In the genomic region with DNA sequence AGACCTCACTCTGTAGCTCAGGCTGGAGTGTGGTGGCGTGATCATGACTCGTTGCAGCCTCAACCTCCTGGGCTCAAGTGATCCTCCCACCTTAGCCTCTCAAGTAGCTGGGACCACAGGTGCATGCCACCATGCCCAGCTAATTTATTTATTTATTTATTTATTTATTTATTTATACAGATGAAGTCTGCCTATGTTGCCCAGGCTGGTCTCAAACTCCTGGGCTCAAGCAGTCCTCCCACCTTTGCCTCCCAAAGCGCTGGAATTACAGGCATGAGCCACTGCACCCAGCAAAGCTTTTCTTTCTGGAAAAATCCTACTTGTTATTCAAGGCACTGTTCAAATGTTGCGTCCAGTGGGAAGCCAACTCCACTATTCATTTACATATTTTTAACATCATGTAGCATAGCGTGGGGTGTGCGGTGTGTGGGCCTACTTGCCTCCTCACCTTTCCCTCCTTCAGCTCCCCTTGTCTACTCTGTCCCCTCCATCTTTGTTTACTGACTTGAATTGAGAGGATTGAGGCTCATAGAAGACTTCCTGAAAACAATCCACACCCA, we compare ENCODE assay signal across 20 cellular contexts. TPM values are rescaled to one million over a fixed set of nuclear protein-coding genes. Genes with fewer than 3 reads are reported as not detected.
DNase-seq lines count a peak whose midpoint lies in the region; ATAC-seq and TF ChIP-seq lines count a peak whose summit lies in the region.
"Had no signal": no experiment of that assay in that cellular context is flagged by ENCODE, and none has a peak within 500 bp of the region (broad histone marks: within the 10 kb centered on the region; RNA-seq: fewer than 3 reads in every experiment).

No MANE protein-coding gene starts in this region.

- peaks cover 4 to 6% (median 5%) of the 10 kb centered on the region in 11 experiments; a peak in 19 of 22 replicates for H3K27me3 ChIP-seq in BLaER1 treated with 17β-estradiol and CSF1 and Interleukin-3, amounts not matched to agents 10 nM and 100 nM
- H3K27me3 ChIP-seq in ascending aorta = no peaks in the 10 kb centered on the region
- H3K27me3 ChIP-seq in lower lobe of right lung (ENCODE audit: low read depth) = no peaks in the 10 kb centered on the region
- no peaks in the 10 kb centered on the region for H3K27me3 ChIP-seq in breast epithelium
- H3K27me3 ChIP-seq: heart right ventricle had no signal

- peak overlapping the region in 5 of 11 experiments; percentile 23 to 91 (median 48); a peak in 8 of 22 replicates for H3K27ac ChIP-seq in BLaER1 treated with 17β-estradiol and CSF1 and Interleukin-3, amounts not matched to agents 10 nM and 100 nM
- H3K27ac ChIP-seq in ascending aorta (peak overlapping the region; percentile 37 to 89), lower lobe of right lung (peak overlapping the region; percentile 47), temporal lobe (ENCODE audit: low read depth, low read length) (peak overlapping the region; percentile 64), breast epithelium (no peak overlapping the region)
- H3K27ac ChIP-seq: VCaP had no signal

- intact Hi-C loops in ascending aorta (cut with DNase I) = loop anchor here (10.0 kb wide), 1 partner anchor 1085 kb away; a partner anchor contains a TSS
- intact Hi-C loops in lower lobe of right lung (cut with DNase I) = loop anchor here (10.0 kb wide), 1 partner anchor 195 kb away; no protein-coding TSS in a partner anchor
- intact Hi-C loops in breast epithelium (cut with DNase I; ENCODE audit: low total_unique reads) = no loop called here

- no peak for TF ChIP-seq CTCF in ascending aorta (IDR thresholded peaks at IDR 0.05)
- no peak for TF ChIP-seq CTCF in lower lobe of right lung (IDR thresholded peaks at IDR 0.05)
- no peak for TF ChIP-seq CTCF in breast epithelium (IDR thresholded peaks at IDR 0.05)

- no peak for ATAC-seq in lower lobe of right lung
- ATAC-seq: SK-N-SH treated with all-trans-retinoic acid at 6 μM for 48 hours had no signal

- H3K4me1 ChIP-seq in BLaER1 treated with 17β-estradiol and CSF1 and Interleukin-3, amounts not matched to agents 10 nM and 100 nM = peaks cover 16 to 76% (median 33%) of the 10 kb centered on the region in 10 experiments
- peaks cover 10 to 25% of the 10 kb centered on the region in 2 donors for H3K4me1 ChIP-seq in ascending aorta
- peaks cover 38% of the 10 kb centered on the region for H3K4me1 ChIP-seq in lower lobe of right lung
- no peaks in the 10 kb centered on the region for H3K4me1 ChIP-seq in breast epithelium

- no peaks in the 10 kb centered on the region for H3K36me3 ChIP-seq in BLaER1 treated with 17β-estradiol and CSF1 and Interleukin-3, amounts not matched to agents 10 nM and 100 nM
- H3K36me3 ChIP-seq in ascending aorta (no peaks in the 10 kb centered on the region), lower lobe of right lung (no peaks in the 10 kb centered on the region), breast epithelium (no peaks in the 10 kb centered on the region)
- H3K36me3 ChIP-seq: heart right ventricle had no signal

- H3K4me3 ChIP-seq in BLaER1 treated with 17β-estradiol and CSF1 and Interleukin-3, amounts not matched to agents 10 nM and 100 nM = no peak overlapping the region
- H3K4me3 ChIP-seq in ascending aorta (no peak overlapping the region), lower lobe of right lung (no peak overlapping the region), breast epithelium (no peak overlapping the region)
- H3K4me3 ChIP-seq: heart right ventricle had no signal

- H3K9ac ChIP-seq in BLaER1 treated with 17β-estradiol and CSF1 and Interleukin-3, amounts not matched to agents 10 nM and 100 nM = peak overlapping the region in 3 of 11 experiments; percentile 43 to 64 (median 55); a peak in 5 of 22 replicates

- DNase-seq in ascending aorta (ENCODE audit: low spot score in 2 of 2) (peak in 1 of 2 donors; percentile 65), lower lobe of right lung (no peak), DMS 273 (lab: John Stamatoyannopoulos, UW; ENCODE audit: unreplicated experiment) (no peak), amniotic stem cell (lab: John Stamatoyannopoulos, UW) (no peak), breast epithelium (ENCODE audit: low spot score in 2 of 2) (no peak)
- no peak for DNase-seq in activated CD4-positive, alpha-beta T cell treated with anti-CD3 and anti-CD28 coated beads for 48 hours
- DNase-seq: activated CD4-positive, alpha-beta T cell treated with anti-CD3 and anti-CD28 coated beads, Interleukin-2, amount 50 U/mL, for 1 hour; aorta; DMS 273 treated with DMSO at 0.1 percent for 48 hours; left cardiac atrium; natural killer cell; NCI-H1436; NCI-H2107; retina; stimulated activated naive CD4-positive, alpha-beta T cell treated with Interleukin-2 at 50 U/mL for 16 hours had no signal

- no peak for TF ChIP-seq POLR2A in breast epithelium (IDR thresholded peaks at IDR 0.05)

- peak overlapping the region; percentile 11 to 83 (median 62); a peak in 19 of 22 replicates for H3K4me2 ChIP-seq in BLaER1 treated with 17β-estradiol and CSF1 and Interleukin-3, amounts not matched to agents 10 nM and 100 nM

- H3K9me3 ChIP-seq in BLaER1 treated with 17β-estradiol and CSF1 and Interleukin-3, amounts not matched to agents 10 nM and 100 nM (replicated peaks in 1 of 11) = no peaks in the 10 kb centered on the region
- H3K9me3 ChIP-seq in ascending aorta = no peaks in the 10 kb centered on the region
- no peaks in the 10 kb centered on the region for H3K9me3 ChIP-seq in lower lobe of right lung
- no peaks in the 10 kb centered on the region for H3K9me3 ChIP-seq in breast epithelium
- H3K9me3 ChIP-seq: heart right ventricle had no signal

- H4K20me1 ChIP-seq in BLaER1 treated with 17β-estradiol and CSF1 and Interleukin-3, amounts not matched to agents 10 nM and 100 nM = no peaks in the 10 kb centered on the region

RNA-seq across cellular contexts. Expression of a gene that starts 6.8 kb away (rescaled TPM):
- 3,143 TPM for total RNA-seq in ascending aorta
- total RNA-seq in lower lobe of right lung = 176 TPM
- total RNA-seq in temporal lobe = 165 TPM
- 1,000 to 10,000 TPM in 1 of 3 donors, 100 to 1,000 TPM in 2; 643 to 1,178 (median 772) TPM for total RNA-seq in breast epithelium

Comparison
In these comparisons a context has a peak if more than half of its experiments do, and no peak if none do; other contexts are left out.
1. H3K27ac ChIP-seq: peak in ascending aorta (2 of 2), lower lobe of right lung (single experiment) and temporal lobe (single experiment); none in breast epithelium (0 of 2).